ENCODE assay signal across 15 cellular contexts in the genomic region with DNA sequence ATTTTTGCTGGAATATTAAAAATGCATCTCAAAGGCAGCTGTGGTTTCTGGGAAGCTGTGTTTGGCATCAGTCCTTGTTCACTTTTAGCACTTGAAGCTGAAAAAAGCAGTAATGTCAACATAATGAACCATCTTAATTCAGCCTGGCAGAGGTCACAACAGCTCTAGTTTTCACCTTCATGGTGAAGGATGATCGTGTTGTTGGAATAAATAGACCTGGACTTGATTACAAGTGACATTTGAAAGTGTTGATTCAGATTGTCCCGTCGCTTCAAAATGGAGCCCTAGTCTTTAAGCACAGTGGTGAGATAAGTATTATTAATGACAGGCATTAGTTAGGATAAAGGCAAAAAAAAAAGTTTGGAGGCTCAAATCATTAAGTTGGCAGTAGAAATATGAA. TPM values are rescaled to one million over a fixed set of nuclear protein-coding genes. Genes with fewer than 3 reads are reported as not detected.
A peak's percentile ranks its signal among the peaks of the same experiment; 100 is the strongest.
DNase-seq lines count a peak whose midpoint lies in the region; ATAC-seq lines count a peak whose summit lies in the region.
"Had no signal": no experiment of that assay in that cellular context is flagged by ENCODE, and none has a peak within 500 bp of the region (broad histone marks: within the 10 kb centered on the region; RNA-seq: fewer than 3 reads in every experiment).

No MANE protein-coding gene starts in this region.

- no peaks in the 10 kb centered on the region for H3K27me3 Mint-ChIP-seq in activated T-helper 17 cell treated with anti-CD3 and anti-CD28 coated beads, Interleukin-2, amount 50 U/mL, for 72 hours

- H3K9ac ChIP-seq in HUES48 (ENCODE audit: low read depth, low read length) (no peak overlapping the region), iPS-20b (ENCODE audit: low read depth, low read length) (no peak overlapping the region; the same call in 1 of the 2 replicates)

- no peak for ATAC-seq in activated T-helper 17 cell treated with anti-CD3 and anti-CD28 coated beads, Interleukin-2, amount 50 U/mL, for 72 hours (replicated peaks)
- ATAC-seq in GM21529 (IDR thresholded peaks at IDR 0.05; ENCODE audit: unreplicated experiment), result no peak
- ATAC-seq: left lobe of liver had no signal

- peaks cover 18% of the 10 kb centered on the region for H3K4me1 Mint-ChIP-seq in activated T-helper 17 cell treated with anti-CD3 and anti-CD28 coated beads, Interleukin-2, amount 50 U/mL, for 72 hours

- H3K27me3 ChIP-seq in HUES48 (ENCODE audit: control insufficient read depth, insufficient read depth, low read length) (no peaks in the 10 kb centered on the region), iPS-20b (ENCODE audit: insufficient read depth, low read length) (no peaks in the 10 kb centered on the region)
- H3K27me3 ChIP-seq: BE2C, tibial artery had no signal

- peak; percentile 36 for DNase-seq in DMS79 treated with DMSO at 0.1 percent for 48 hours (lab: John Stamatoyannopoulos, UW)
- DNase-seq in foreskin melanocyte, result no peak
- no peak for DNase-seq in NCI-H345 treated with DMSO at 0.1 percent for 48 hours (lab: John Stamatoyannopoulos, UW; ENCODE audit: unreplicated experiment)
- DNase-seq: activated gamma-delta T cell treated with Interleukin-2 at 50 U/mL for 16 hours; BE2C; NCI-H1105; NCI-H774; stimulated activated CD4-positive, alpha-beta T cell treated with anti-CD3 and anti-CD28 coated beads, Interleukin-4, amount 100 ng/mL, for 4 hours; tibial artery had no signal

- H3K4me3 Mint-ChIP-seq in activated T-helper 17 cell treated with anti-CD3 and anti-CD28 coated beads, Interleukin-2, amount 50 U/mL, for 72 hours, result no peak overlapping the region

- H3K27ac ChIP-seq in HUES48 (ENCODE audit: low read depth, low read length) (peak overlapping the region; percentile 80), iPS-20b (ENCODE audit: low read length) (no peak overlapping the region)
- H3K27ac ChIP-seq: tibial artery had no signal

- H3K36me3 Mint-ChIP-seq in activated T-helper 17 cell treated with anti-CD3 and anti-CD28 coated beads, Interleukin-2, amount 50 U/mL, for 72 hours (ENCODE audit: low read depth), result peaks cover 85% of the 10 kb centered on the region

- H3K4me1 ChIP-seq in HUES48 (ENCODE audit: control insufficient read depth, insufficient read depth, low read length) (peaks cover 44% of the 10 kb centered on the region), iPS-20b (ENCODE audit: insufficient read depth, low read length) (peaks cover 32% of the 10 kb centered on the region)
- H3K4me1 ChIP-seq: BE2C, tibial artery had no signal

- H3K4me3 ChIP-seq in HUES48 (ENCODE audit: low read depth, low read length) (no peak overlapping the region), iPS-20b (ENCODE audit: low read length) (peak overlapping the region; percentile 22; the same call in 1 of the 2 replicates)
- H3K4me3 ChIP-seq: skin epidermis, tibial artery had no signal

- peaks cover 43% of the 10 kb centered on the region for H3K36me3 ChIP-seq in HUES48 (ENCODE audit: control insufficient read depth, insufficient read depth, low read length)
- H3K36me3 ChIP-seq in iPS-20b (ENCODE audit: insufficient read depth, low read depth, low read length), result peaks cover 51% of the 10 kb centered on the region

- H3K27ac Mint-ChIP-seq in activated T-helper 17 cell treated with anti-CD3 and anti-CD28 coated beads, Interleukin-2, amount 50 U/mL, for 72 hours, result peak overlapping the region; percentile 82

- H3K9me3 Mint-ChIP-seq in activated T-helper 17 cell treated with anti-CD3 and anti-CD28 coated beads, Interleukin-2, amount 50 U/mL, for 72 hours, result no peaks in the 10 kb centered on the region

- H3K9me3 ChIP-seq in HUES48 (ENCODE audit: control insufficient read depth, insufficient read depth, low read length) (no peaks in the 10 kb centered on the region), iPS-20b (ENCODE audit: insufficient read depth, low read depth, low read length) (no peaks in the 10 kb centered on the region)
- H3K9me3 ChIP-seq: BE2C, tibial artery had no signal

RNA-seq across cellular contexts. Expression of a gene that starts 53.6 kb away (rescaled TPM):
- under 1 TPM in 1 of 2 donors, not detected in 1; 0.32 TPM for total RNA-seq in activated T-helper 17 cell treated with anti-CD3 and anti-CD28 coated beads, Interleukin-2, amount 50 U/mL, for 72 hours
